Comparison of ENCODE assay signal across 1 cellular context in the genomic region with DNA sequence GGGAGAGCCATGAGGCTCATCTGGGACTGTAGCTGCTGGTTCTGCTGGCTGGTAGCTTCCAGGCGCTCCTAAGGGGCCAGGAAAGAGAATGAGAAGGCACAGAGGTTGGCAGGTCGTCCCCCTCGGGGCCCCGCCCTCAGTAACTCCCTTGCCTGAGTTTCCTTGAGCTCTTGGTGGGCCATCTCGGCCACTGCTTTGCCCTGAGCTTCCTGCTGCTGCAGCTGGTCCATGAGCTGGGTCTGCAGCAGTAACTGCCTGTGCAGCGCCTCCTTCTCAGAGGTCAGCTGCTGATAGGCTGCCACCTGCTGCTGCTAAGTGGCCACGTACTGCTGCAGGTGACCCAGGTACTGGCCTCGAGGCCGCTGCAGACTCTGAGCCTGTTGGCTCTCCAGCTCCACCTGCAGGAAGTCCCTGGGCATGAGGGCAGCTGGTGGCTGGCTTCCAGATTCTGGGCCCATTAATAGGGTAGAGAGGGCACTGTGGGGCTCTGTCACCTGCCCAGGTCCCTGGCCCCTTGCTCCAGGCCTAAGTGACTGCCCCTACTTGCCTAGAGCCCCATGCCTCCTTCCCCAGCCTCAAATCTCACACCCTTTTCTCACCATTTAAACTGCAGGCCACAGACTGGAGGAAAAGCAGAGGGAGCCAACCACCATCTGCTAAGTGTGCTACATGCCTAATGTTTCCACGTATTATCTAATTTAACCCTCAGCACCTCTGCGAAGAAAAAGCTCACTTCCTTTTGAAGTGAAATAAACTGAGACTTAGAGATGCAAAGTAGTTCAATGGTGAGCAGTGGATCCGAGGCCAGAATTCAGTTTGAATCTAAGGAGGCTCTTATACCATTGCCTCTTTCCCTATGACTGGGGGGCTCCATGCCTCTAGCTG.
A peak's percentile ranks its signal among the peaks of the same experiment; 100 is the strongest.
TF ChIP-seq lines count a peak whose summit lies in the region.

No MANE protein-coding gene starts in this region.

TF ChIP-seq in HepG2, 621 proteins besides CTCF, POLR2A, EP300 and RAD21 (continued from another document and continues in another):
- TF ChIP-seq ZNF761 (CRISPR knock-in tag; conservative IDR thresholded peaks at IDR 0.05) (no peak), FOSL2 (CRISPR knock-in tag; IDR thresholded peaks at IDR 0.05) (0 out of 2 replicates have a peak, but pooled peaks have one; percentile 33), HNRNPL (IDR thresholded peaks at IDR 0.05; ENCODE audit: low read depth, low read length) (peak; percentile 62; the same call in 1 of the 2 replicates), ZNF780A (CRISPR knock-in tag; IDR thresholded peaks at IDR 0.05) (no peak), POGZ (CRISPR knock-in tag; IDR thresholded peaks at IDR 0.05) (peak; percentile 56), ZIK1 (CRISPR knock-in tag; IDR thresholded peaks at IDR 0.05; ENCODE audit: borderline replicate concordance, low read depth) (0 out of 2 replicates have a peak, but pooled peaks have one; percentile 22), ZNF225 (CRISPR knock-in tag; IDR thresholded peaks at IDR 0.05) (no peak), ZNF12 (CRISPR knock-in tag; IDR thresholded peaks at IDR 0.05) (0 out of 2 replicates have a peak, but pooled peaks have one; percentile 17), ISX (CRISPR knock-in tag; conservative IDR thresholded peaks at IDR 0.05) (no peak), NFYC (CRISPR knock-in tag; IDR thresholded peaks at IDR 0.05) (peak; percentile 57), ELF3 (CRISPR knock-in tag; IDR thresholded peaks at IDR 0.05) (0 out of 2 replicates have a peak, but pooled peaks have one; percentile 45), HOXA3 (CRISPR knock-in tag; IDR thresholded peaks at IDR 0.05) (peak; percentile 75), HDAC2 (CRISPR knock-in tag; IDR thresholded peaks at IDR 0.05) (peak; percentile 77; the same call in 1 of the 2 replicates), NR2C2 (CRISPR knock-in tag; IDR thresholded peaks at IDR 0.05; ENCODE audit: borderline replicate concordance) (0 out of 2 replicates have a peak, but pooled peaks have one; percentile 24)
- TF ChIP-seq, protein P1, sequence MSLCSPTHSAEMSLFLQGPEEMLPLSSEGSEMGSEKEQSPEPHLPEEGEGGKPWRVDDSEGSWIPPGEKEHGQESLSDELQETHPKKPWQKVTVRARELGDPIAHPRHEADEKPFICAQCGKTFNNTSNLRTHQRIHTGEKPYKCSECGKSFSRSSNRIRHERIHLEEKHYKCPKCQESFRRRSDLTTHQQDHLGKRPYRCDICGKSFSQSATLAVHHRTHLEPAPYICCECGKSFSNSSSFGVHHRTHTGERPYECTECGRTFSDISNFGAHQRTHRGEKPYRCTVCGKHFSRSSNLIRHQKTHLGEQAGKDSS (CRISPR knock-in tag; IDR thresholded peaks at IDR 0.05; ENCODE audit: borderline replicate concordance, low read depth) = peak; percentile 76; the same call in 1 of the 2 replicates
- TF ChIP-seq, protein P2, sequence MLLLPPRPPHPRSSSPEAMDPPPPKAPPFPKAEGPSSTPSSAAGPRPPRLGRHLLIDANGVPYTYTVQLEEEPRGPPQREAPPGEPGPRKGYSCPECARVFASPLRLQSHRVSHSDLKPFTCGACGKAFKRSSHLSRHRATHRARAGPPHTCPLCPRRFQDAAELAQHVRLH (CRISPR knock-in tag; IDR thresholded peaks at IDR 0.05; ENCODE audit: borderline replicate concordance, low read depth) = peak; percentile 49; the same call in 1 of the 2 replicates
- TF ChIP-seq, protein P3, sequence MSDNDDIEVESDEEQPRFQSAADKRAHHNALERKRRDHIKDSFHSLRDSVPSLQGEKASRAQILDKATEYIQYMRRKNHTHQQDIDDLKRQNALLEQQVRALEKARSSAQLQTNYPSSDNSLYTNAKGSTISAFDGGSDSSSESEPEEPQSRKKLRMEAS (IDR thresholded peaks at IDR 0.05) = peak; percentile 68
- TF ChIP-seq, protein P4, sequence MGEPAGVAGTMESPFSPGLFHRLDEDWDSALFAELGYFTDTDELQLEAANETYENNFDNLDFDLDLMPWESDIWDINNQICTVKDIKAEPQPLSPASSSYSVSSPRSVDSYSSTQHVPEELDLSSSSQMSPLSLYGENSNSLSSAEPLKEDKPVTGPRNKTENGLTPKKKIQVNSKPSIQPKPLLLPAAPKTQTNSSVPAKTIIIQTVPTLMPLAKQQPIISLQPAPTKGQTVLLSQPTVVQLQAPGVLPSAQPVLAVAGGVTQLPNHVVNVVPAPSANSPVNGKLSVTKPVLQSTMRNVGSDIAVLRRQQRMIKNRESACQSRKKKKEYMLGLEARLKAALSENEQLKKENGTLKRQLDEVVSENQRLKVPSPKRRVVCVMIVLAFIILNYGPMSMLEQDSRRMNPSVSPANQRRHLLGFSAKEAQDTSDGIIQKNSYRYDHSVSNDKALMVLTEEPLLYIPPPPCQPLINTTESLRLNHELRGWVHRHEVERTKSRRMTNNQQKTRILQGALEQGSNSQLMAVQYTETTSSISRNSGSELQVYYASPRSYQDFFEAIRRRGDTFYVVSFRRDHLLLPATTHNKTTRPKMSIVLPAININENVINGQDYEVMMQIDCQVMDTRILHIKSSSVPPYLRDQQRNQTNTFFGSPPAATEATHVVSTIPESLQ (CRISPR knock-in tag; conservative IDR thresholded peaks at IDR 0.05) = no peak
- TF ChIP-seq, protein P5, sequence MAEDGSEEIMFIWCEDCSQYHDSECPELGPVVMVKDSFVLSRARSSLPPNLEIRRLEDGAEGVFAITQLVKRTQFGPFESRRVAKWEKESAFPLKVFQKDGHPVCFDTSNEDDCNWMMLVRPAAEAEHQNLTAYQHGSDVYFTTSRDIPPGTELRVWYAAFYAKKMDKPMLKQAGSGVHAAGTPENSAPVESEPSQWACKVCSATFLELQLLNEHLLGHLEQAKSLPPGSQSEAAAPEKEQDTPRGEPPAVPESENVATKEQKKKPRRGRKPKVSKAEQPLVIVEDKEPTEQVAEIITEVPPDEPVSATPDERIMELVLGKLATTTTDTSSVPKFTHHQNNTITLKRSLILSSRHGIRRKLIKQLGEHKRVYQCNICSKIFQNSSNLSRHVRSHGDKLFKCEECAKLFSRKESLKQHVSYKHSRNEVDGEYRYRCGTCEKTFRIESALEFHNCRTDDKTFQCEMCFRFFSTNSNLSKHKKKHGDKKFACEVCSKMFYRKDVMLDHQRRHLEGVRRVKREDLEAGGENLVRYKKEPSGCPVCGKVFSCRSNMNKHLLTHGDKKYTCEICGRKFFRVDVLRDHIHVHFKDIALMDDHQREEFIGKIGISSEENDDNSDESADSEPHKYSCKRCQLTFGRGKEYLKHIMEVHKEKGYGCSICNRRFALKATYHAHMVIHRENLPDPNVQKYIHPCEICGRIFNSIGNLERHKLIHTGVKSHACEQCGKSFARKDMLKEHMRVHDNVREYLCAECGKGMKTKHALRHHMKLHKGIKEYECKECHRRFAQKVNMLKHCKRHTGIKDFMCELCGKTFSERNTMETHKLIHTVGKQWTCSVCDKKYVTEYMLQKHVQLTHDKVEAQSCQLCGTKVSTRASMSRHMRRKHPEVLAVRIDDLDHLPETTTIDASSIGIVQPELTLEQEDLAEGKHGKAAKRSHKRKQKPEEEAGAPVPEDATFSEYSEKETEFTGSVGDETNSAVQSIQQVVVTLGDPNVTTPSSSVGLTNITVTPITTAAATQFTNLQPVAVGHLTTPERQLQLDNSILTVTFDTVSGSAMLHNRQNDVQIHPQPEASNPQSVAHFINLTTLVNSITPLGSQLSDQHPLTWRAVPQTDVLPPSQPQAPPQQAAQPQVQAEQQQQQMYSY (CRISPR knock-in tag; IDR thresholded peaks at IDR 0.05) = no peak
- TF ChIP-seq, protein P6, sequence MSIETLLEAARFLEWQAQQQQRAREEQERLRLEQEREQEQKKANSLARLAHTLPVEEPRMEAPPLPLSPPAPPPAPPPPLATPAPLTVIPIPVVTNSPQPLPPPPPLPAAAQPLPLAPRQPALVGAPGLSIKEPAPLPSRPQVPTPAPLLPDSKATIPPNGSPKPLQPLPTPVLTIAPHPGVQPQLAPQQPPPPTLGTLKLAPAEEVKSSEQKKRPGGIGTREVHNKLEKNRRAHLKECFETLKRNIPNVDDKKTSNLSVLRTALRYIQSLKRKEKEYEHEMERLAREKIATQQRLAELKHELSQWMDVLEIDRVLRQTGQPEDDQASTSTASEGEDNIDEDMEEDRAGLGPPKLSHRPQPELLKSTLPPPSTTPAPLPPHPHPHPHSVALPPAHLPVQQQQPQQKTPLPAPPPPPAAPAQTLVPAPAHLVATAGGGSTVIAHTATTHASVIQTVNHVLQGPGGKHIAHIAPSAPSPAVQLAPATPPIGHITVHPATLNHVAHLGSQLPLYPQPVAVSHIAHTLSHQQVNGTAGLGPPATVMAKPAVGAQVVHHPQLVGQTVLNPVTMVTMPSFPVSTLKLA (IDR thresholded peaks at IDR 0.05) = 0 out of 2 replicates have a peak, but pooled peaks have one; percentile 11
- TF ChIP-seq, protein P7, sequence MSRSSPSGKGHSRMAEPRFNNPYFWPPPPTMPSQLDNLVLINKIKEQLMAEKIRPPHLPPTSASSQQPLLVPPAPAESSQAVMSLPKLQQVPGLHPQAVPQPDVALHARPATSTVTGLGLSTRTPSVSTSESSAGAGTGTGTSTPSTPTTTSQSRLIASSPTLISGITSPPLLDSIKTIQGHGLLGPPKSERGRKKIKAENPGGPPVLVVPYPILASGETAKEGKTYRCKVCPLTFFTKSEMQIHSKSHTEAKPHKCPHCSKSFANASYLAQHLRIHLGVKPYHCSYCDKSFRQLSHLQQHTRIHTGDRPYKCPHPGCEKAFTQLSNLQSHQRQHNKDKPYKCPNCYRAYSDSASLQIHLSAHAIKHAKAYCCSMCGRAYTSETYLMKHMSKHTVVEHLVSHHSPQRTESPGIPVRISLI (CRISPR knock-in tag; IDR thresholded peaks at IDR 0.05; ENCODE audit: borderline replicate concordance) = peak; percentile 40; the same call in 1 of the 2 replicates
- TF ChIP-seq, protein P8, sequence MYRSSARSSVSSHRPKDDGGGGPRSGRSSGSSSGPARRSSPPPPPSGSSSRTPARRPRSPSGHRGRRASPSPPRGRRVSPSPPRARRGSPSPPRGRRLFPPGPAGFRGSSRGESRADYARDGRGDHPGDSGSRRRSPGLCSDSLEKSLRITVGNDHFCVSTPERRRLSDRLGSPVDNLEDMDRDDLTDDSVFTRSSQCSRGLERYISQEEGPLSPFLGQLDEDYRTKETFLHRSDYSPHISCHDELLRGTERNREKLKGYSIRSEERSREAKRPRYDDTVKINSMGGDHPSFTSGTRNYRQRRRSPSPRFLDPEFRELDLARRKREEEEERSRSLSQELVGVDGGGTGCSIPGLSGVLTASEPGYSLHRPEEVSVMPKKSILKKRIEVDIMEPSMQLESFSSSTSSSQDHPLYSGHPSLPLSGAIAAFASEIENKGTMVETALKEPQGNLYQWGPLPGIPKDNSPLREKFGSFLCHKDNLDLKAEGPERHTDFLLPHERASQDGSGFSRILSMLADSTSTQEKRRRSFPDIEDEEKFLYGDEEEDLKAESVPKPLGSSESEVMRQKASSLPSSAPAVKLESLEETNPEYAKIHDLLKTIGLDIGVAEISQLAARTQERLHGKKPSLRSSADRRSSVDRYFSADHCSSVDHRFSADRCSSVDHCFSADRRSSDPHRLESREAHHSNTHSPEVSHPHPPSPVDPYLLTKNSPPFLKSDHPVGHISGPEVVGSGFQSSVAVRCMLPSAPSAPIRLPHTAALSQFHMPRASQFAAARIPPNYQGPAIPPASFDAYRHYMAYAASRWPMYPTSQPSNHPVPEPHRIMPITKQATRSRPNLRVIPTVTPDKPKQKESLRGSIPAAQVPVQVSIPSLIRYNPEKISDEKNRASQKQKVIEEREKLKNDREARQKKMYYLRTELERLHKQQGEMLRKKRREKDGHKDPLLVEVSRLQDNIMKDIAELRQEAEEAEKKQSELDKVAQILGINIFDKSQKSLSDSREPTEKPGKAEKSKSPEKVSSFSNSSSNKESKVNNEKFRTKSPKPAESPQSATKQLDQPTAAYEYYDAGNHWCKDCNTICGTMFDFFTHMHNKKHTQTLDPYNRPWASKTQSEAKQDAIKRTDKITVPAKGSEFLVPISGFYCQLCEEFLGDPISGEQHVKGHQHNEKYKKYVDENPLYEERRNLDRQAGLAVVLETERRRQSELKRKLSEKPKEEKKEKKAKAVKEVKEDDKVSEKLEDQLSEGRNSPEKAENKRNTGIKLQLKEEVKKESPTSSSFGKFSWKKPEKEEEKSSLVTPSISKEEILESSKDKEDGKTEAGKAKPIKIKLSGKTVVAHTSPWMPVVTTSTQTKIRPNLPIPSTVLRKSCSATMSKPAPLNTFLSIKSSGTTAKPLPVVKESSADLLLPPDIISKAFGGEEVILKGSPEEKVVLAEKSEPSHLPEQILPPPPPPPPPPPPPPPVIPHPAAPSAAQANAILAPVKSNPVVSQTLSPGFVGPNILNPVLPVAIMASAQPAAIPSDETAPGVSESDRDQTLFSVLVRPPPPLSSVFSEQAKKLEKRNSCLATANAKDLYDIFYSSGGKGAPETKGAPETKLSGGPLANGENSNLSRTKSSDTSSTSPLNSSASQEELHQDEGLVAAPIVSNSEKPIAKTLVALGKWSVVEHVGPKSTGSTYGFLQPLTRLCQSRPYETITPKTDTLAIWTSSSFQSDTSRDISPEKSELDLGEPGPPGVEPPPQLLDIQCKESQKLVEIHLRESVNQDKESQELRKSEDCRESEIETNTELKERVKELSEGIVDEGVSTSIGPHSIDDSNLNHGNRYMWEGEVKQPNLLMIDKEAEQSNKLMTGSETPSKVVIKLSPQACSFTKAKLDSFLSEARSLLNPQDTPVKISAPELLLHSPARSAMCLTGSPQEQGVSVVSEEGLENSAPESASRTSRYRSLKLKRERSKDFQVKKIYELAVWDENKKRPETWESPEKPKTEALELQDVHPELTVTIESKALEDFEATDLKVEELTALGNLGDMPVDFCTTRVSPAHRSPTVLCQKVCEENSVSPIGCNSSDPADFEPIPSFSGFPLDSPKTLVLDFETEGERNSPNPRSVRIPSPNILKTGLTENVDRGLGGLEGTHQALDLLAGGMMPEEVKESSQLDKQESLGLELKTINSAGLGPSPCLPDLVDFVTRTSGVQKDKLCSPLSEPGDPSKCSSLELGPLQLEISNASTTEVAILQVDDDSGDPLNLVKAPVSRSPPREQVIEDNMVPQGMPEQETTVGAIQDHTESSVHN (CRISPR knock-in tag; IDR thresholded peaks at IDR 0.05) = 0 out of 2 replicates have a peak, but pooled peaks have one; percentile 45
